ENCODE assay signal across 1 cellular context in the genomic region with DNA sequence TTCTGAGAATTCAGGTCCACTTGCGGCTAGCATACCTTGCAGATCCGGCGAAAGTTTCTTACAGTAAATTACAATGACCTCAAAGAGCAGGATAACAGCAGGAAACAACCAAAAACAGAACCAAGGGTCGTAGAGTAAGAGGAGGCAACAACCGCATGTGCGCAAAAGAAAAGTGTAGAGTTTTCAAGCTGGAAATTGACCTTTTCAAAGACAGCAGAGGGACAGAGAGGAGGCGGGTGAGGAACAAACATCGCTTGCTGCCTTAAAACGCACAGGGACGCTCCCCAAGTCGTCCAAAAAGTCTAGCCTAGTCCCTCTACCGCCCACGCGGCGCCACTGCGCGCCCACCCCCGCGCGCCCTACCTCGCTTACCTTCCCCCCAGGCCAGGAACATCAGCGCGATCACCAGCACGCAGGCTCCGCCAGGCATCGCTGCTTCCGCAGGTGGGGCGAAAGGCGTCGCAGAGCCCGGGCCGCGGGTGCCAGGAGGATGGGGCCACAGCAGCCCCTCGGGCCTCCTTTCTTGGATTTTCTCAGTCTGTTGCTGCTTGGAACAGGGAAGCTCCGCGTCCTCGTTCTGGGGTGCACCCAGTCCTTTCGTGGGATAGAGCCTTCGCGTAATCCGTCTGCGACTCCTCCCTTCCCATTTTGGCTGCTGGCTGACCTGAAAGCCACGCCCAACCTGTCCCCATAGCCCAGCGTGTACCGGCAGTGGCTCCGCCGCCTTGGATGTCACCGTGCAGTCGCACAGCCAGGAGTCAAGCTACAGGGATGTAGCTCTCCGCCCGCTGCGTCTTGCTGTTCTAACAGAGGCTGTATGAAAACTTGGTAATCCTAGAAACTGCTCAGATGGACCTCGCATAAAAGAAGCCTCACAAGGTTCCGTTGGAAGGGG.
TF ChIP-seq lines count a peak whose summit lies in the region.

A gene (minus strand): TSS at position 579 of the 895 bp plus-strand sequence. CDS start 149 bp downstream, at position 430.

TF ChIP-seq in K562, 482 proteins besides CTCF, POLR2A, EP300 and RAD21 (continued from another document and continues in another):
- TF ChIP-seq, protein P1, sequence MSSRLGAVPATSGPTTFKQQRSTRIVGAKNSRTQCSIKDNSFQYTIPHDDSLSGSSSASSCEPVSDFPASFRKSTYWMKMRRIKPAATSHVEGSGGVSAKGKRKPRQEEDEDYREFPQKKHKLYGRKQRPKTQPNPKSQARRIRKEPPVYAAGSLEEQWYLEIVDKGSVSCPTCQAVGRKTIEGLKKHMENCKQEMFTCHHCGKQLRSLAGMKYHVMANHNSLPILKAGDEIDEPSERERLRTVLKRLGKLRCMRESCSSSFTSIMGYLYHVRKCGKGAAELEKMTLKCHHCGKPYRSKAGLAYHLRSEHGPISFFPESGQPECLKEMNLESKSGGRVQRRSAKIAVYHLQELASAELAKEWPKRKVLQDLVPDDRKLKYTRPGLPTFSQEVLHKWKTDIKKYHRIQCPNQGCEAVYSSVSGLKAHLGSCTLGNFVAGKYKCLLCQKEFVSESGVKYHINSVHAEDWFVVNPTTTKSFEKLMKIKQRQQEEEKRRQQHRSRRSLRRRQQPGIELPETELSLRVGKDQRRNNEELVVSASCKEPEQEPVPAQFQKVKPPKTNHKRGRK (tag; IDR thresholded peaks at IDR 0.05) = no peak
- TF ChIP-seq SUPT5H (IDR thresholded peaks at IDR 0.05) (peak; percentile 86), NFIC (IDR thresholded peaks at IDR 0.05) (peak; percentile 47), ZNF780A (CRISPR knock-in tag; IDR thresholded peaks at IDR 0.05) (no peak), MEF2A (IDR thresholded peaks at IDR 0.05; ENCODE audit: control insufficient read depth, low read depth, low read length) (peak; percentile 40; the same call in 1 of the 2 replicates), MECOM (CRISPR knock-in tag; IDR thresholded peaks at IDR 0.05) (no peak), ZZZ3 (IDR thresholded peaks at IDR 0.05) (no peak), BDP1 (IDR thresholded peaks at IDR 0.05; ENCODE audit: insufficient read depth, insufficient read length) (no peak), TRIM28 (IDR thresholded peaks at IDR 0.05) (0 out of 2 replicates have a peak, but pooled peaks have one; percentile 31), ERF (CRISPR knock-in tag; IDR thresholded peaks at IDR 0.05) (no peak), PURB (CRISPR knock-in tag; IDR thresholded peaks at IDR 0.05; ENCODE audit: low read depth) (no peak), CHD2 (IDR thresholded peaks at IDR 0.05; ENCODE audit: low read depth, low read length) (0 out of 2 replicates have a peak, but pooled peaks have one; percentile 35), NONO (IDR thresholded peaks at IDR 0.05; ENCODE audit: low read depth in 2 of 2, low read length in 1 of 2) (peak; percentile 5 to 27; a peak in 1 of 4 replicates), COPS2 (conservative IDR thresholded peaks at IDR 0.05) (no peak), ZNF699 (CRISPR knock-in tag; IDR thresholded peaks at IDR 0.05; ENCODE audit: insufficient replicate concordance) (no peak), ZBTB1 (CRISPR knock-in tag; IDR thresholded peaks at IDR 0.05; ENCODE audit: borderline replicate concordance, low read depth) (0 out of 2 replicates have a peak, but pooled peaks have one; percentile 17), CREM (IDR thresholded peaks at IDR 0.05; ENCODE audit: low read depth) (peak; percentile 97), ZSCAN29 (IDR thresholded peaks at IDR 0.05) (peak; percentile 34; the same call in 1 of the 2 replicates), ETV6 (IDR thresholded peaks at IDR 0.05; ENCODE audit: borderline replicate concordance in 1 of 2, low read depth in 2 of 2, low read length in 1 of 2) (peak in 1 of 2 experiments; percentile 31; a peak in 1 of 4 replicates), ETV6 (CRISPR knock-in tag; IDR thresholded peaks at IDR 0.05; ENCODE audit: borderline replicate concordance) (0 out of 2 replicates have a peak, but pooled peaks have one; percentile 8), FIP1L1 (IDR thresholded peaks at IDR 0.05; ENCODE audit: low read depth, low read length, poor library complexity, severe bottlenecking) (peak; percentile 61), SAFB2 (IDR thresholded peaks at IDR 0.05; ENCODE audit: borderline replicate concordance, low read depth, low read length, severe bottlenecking) (no peak), ZNF354B (CRISPR knock-in tag; IDR thresholded peaks at IDR 0.05) (no peak), ZNF282 (CRISPR knock-in tag; IDR thresholded peaks at IDR 0.05) (no peak), CC2D1A (IDR thresholded peaks at IDR 0.05) (no peak), HNRNPK (IDR thresholded peaks at IDR 0.05; ENCODE audit: low read depth, low read length, poor library complexity, severe bottlenecking) (no peak), RNF2 (IDR thresholded peaks at IDR 0.05) (peak; percentile 85; the same call in 1 of the 2 replicates), ZNF134 (CRISPR knock-in tag; conservative IDR thresholded peaks at IDR 0.05) (no peak), CREB1 (IDR thresholded peaks at IDR 0.05) (peak; percentile 96), CREB1 (CRISPR knock-in tag; IDR thresholded peaks at IDR 0.05) (peak; percentile 95), ZNF785 (CRISPR knock-in tag; IDR thresholded peaks at IDR 0.05) (no peak), EZH2 (IDR thresholded peaks at IDR 0.05; ENCODE audit: borderline replicate concordance, low read depth, low read length) (no peak), KAT7 (CRISPR knock-in tag; IDR thresholded peaks at IDR 0.05; ENCODE audit: borderline replicate concordance) (peak; percentile 88; the same call in 1 of the 2 replicates), TAF1 (IDR thresholded peaks at IDR 0.05; ENCODE audit: control insufficient read depth, extremely low read depth, insufficient read depth, low read length, severe bottlenecking) (peak; percentile 82), ZC3H4 (CRISPR knock-in tag; IDR thresholded peaks at IDR 0.05; ENCODE audit: borderline replicate concordance) (no peak), CEBPB (tag; IDR thresholded peaks at IDR 0.05) (no peak)
- TF ChIP-seq, protein P2, sequence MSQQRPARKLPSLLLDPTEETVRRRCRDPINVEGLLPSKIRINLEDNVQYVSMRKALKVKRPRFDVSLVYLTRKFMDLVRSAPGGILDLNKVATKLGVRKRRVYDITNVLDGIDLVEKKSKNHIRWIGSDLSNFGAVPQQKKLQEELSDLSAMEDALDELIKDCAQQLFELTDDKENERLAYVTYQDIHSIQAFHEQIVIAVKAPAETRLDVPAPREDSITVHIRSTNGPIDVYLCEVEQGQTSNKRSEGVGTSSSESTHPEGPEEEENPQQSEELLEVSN (IDR thresholded peaks at IDR 0.05; ENCODE audit: borderline replicate concordance in 1 of 2, extremely low read depth in 1 of 2, insufficient read depth in 1 of 2, insufficient read length in 1 of 2, low read depth in 1 of 2, low read length in 1 of 2, poor library complexity in 1 of 2, severe bottlenecking in 1 of 2) = peak; percentile 38 to 50
- TF ChIP-seq, protein P3, sequence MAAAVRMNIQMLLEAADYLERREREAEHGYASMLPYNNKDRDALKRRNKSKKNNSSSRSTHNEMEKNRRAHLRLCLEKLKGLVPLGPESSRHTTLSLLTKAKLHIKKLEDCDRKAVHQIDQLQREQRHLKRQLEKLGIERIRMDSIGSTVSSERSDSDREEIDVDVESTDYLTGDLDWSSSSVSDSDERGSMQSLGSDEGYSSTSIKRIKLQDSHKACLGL (CRISPR knock-in tag; IDR thresholded peaks at IDR 0.05; ENCODE audit: borderline replicate concordance, poor library complexity, severe bottlenecking) = no peak
- TF ChIP-seq, protein P4, sequence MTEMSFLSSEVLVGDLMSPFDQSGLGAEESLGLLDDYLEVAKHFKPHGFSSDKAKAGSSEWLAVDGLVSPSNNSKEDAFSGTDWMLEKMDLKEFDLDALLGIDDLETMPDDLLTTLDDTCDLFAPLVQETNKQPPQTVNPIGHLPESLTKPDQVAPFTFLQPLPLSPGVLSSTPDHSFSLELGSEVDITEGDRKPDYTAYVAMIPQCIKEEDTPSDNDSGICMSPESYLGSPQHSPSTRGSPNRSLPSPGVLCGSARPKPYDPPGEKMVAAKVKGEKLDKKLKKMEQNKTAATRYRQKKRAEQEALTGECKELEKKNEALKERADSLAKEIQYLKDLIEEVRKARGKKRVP (CRISPR knock-in tag; IDR thresholded peaks at IDR 0.05) = no peak
- TF ChIP-seq, protein P5, sequence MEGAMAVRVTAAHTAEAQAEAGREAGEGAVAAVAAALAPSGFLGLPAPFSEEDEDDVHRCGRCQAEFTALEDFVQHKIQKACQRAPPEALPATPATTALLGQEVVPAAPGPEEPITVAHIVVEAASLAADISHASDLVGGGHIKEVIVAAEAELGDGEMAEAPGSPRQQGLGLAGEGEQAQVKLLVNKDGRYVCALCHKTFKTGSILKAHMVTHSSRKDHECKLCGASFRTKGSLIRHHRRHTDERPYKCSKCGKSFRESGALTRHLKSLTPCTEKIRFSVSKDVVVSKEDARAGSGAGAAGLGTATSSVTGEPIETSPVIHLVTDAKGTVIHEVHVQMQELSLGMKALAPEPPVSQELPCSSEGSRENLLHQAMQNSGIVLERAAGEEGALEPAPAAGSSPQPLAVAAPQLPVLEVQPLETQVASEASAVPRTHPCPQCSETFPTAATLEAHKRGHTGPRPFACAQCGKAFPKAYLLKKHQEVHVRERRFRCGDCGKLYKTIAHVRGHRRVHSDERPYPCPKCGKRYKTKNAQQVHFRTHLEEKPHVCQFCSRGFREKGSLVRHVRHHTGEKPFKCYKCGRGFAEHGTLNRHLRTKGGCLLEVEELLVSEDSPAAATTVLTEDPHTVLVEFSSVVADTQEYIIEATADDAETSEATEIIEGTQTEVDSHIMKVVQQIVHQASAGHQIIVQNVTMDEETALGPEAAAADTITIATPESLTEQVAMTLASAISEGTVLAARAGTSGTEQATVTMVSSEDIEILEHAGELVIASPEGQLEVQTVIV (CRISPR knock-in tag; IDR thresholded peaks at IDR 0.05; ENCODE audit: borderline replicate concordance) = no peak
- TF ChIP-seq, protein P6, sequence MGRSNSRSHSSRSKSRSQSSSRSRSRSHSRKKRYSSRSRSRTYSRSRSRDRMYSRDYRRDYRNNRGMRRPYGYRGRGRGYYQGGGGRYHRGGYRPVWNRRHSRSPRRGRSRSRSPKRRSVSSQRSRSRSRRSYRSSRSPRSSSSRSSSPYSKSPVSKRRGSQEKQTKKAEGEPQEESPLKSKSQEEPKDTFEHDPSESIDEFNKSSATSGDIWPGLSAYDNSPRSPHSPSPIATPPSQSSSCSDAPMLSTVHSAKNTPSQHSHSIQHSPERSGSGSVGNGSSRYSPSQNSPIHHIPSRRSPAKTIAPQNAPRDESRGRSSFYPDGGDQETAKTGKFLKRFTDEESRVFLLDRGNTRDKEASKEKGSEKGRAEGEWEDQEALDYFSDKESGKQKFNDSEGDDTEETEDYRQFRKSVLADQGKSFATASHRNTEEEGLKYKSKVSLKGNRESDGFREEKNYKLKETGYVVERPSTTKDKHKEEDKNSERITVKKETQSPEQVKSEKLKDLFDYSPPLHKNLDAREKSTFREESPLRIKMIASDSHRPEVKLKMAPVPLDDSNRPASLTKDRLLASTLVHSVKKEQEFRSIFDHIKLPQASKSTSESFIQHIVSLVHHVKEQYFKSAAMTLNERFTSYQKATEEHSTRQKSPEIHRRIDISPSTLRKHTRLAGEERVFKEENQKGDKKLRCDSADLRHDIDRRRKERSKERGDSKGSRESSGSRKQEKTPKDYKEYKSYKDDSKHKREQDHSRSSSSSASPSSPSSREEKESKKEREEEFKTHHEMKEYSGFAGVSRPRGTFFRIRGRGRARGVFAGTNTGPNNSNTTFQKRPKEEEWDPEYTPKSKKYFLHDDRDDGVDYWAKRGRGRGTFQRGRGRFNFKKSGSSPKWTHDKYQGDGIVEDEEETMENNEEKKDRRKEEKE (IDR thresholded peaks at IDR 0.05; ENCODE audit: borderline replicate concordance in 1 of 2, control insufficient read depth in 1 of 2, low read depth in 2 of 2, low read length in 1 of 2) = no peak; a peak in 1 of 4 replicates
- TF ChIP-seq, protein P7, sequence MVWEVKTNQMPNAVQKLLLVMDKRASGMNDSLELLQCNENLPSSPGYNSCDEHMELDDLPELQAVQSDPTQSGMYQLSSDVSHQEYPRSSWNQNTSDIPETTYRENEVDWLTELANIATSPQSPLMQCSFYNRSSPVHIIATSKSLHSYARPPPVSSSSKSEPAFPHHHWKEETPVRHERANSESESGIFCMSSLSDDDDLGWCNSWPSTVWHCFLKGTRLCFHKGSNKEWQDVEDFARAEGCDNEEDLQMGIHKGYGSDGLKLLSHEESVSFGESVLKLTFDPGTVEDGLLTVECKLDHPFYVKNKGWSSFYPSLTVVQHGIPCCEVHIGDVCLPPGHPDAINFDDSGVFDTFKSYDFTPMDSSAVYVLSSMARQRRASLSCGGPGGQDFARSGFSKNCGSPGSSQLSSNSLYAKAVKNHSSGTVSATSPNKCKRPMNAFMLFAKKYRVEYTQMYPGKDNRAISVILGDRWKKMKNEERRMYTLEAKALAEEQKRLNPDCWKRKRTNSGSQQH (CRISPR knock-in tag; IDR thresholded peaks at IDR 0.05) = no peak
- TF ChIP-seq, protein P8, sequence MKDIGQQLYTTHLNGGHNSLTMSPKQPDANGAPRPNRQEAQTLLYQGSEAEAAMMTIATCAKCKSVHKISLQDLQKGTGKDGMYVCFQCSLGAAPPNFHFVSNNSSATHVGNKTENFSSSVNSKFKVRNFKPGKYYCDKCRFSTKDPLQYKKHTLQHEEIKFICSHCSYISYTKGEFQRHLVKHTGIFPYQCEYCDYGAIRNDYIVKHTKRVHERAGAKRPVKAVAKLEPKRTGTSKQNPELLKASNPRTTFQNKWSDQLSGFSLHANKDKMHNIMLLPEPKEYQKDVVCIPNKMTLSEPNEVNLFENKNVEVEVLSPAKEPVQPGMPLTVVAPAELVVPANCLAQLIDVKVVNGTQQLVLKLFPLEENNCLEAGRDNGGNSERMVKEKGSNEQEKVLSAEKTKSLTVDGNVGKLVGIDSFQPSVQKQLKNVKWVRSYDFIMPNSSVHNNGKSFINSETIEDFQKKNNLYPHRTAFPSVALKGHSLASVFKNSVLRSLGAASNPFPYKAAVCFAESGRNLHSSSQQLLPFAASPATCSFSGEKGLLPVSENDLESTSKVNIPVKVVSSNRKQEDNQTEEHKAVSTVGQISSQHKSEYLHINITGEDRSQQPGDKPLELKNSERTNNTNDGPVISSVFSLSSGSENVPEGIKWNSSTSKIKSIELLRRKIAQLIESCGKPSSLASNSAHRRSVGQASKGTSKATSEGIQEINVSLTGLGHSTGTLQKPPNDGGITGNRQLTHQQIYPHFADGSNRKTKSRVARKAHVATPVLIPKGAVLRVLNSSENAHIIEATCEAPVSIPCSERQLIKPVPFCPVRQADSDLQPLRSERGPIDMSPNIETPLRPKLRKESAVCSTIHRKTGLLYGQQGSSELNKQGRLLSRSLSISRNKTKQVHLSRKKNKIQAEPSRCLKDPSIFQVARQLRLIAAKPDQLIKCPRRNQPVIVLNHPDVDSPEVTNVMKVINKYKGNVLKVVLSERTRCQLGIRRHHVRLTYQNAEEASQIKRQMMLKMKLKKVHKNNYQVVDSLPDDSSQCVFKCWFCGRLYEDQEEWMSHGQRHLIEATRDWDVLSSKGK (CRISPR knock-in tag; IDR thresholded peaks at IDR 0.05) = no peak
- TF ChIP-seq, protein P9, sequence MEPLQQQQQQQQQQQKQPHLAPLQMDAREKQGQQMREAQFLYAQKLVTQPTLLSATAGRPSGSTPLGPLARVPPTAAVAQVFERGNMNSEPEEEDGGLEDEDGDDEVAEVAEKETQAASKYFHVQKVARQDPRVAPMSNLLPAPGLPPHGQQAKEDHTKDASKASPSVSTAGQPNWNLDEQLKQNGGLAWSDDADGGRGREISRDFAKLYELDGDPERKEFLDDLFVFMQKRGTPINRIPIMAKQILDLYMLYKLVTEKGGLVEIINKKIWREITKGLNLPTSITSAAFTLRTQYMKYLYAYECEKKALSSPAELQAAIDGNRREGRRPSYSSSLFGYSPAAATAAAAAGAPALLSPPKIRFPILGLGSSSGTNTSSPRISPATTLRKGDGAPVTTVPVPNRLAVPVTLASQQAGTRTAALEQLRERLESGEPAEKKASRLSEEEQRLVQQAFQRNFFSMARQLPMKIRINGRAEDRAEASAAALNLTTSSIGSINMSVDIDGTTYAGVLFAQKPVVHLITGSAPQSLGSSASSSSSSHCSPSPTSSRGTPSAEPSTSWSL (CRISPR knock-in tag; IDR thresholded peaks at IDR 0.05; ENCODE audit: borderline replicate concordance) = no peak
